In the genomic region with DNA sequence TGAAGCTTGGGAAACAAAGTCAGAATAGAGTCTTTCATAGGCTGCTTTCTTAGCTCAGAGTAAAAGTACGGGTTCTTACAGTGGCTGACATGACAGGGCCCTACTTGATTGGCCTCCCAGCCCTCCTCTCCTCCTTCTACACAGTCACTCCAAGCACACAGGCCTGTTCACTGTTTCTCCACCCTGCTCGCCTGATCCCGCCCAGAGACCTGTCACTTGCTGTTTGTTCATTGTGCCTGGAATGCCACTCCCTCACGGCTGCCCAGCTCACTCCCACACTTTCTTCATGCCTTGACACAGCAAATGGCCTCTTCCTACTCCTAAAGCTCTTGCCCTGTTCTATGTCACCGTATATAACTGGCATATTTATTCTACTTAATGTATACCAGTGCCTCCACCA, we compare ENCODE assay signal across 14 cellular contexts.
DNase-seq lines count a peak whose midpoint lies in the region; TF ChIP-seq lines count a peak whose summit lies in the region.
"Had no signal": no experiment of that assay in that cellular context is flagged by ENCODE, and none has a peak within 500 bp of the region (broad histone marks: within the 10 kb centered on the region; RNA-seq: fewer than 3 reads in every experiment).

No MANE protein-coding gene starts in this region.

- H3K79me2 ChIP-seq in GM23248 (ENCODE audit: insufficient read depth) (peaks cover 100% of the 10 kb centered on the region), OCI-LY7 (ENCODE audit: insufficient read depth, low read depth, low read length) (peaks cover 25% of the 10 kb centered on the region; the same call in 1 of the 2 replicates)

- POLR2A ChIA-PET in OCI-LY7 (lab: Charles Lee): no interaction called here

- intact Hi-C loops in OCI-LY7 (cut with micrococcal nuclease; ENCODE audit: unreplicated experiment): no loop called here

- H3K9me3 ChIP-seq in GM23248 (ENCODE audit: low read depth) (no peaks in the 10 kb centered on the region), OCI-LY7 (ENCODE audit: low read length) (no peaks in the 10 kb centered on the region)
- H3K9me3 ChIP-seq: HAP-1, thyroid gland had no signal

- H2AFZ ChIP-seq in GM23248 (no peak overlapping the region), OCI-LY7 (ENCODE audit: low read length) (no peak overlapping the region)

- no TSS peak for BruUV-seq in OCI-LY7 (replicated peaks; lab: Mats Ljungman, UMichigan)

- H3K4me2 ChIP-seq in GM23248 (ENCODE audit: unreplicated experiment) (no peak overlapping the region), OCI-LY7 (ENCODE audit: low read length) (no peak overlapping the region)

- peak; percentile 50 for DNase-seq in Daoy (ENCODE audit: low read depth)
- peak; percentile 23 for DNase-seq in SK-N-DZ (ENCODE audit: low spot score)
- no peak for DNase-seq in glutamatergic neuron
- peak; percentile 57 for DNase-seq in pons (ENCODE audit: low spot score)
- no peak for DNase-seq in GM23248
- DNase-seq in OCI-LY7 (ENCODE audit: low spot score): no peak
- no peak for DNase-seq in HuH-7.5 (ENCODE audit: low spot score)
- DNase-seq in NCI-H82 treated with DMSO at 0.1 percent for 48 hours (lab: John Stamatoyannopoulos, UW; ENCODE audit: unreplicated experiment): no peak
- DNase-seq: activated T-cell treated with anti-CD3 and anti-CD28 coated beads for 4 hours, NCI-H82, thyroid gland had no signal

- peak overlapping the region; percentile 99 for H3K27ac Mint-ChIP-seq in glutamatergic neuron (ENCODE audit: unreplicated experiment)

- H3K36me3 ChIP-seq in GM23248 (ENCODE audit: low read depth): no peaks in the 10 kb centered on the region; the same call in 1 of the 2 replicates
- H3K36me3 ChIP-seq in OCI-LY7 (ENCODE audit: insufficient read depth, low read length): peaks cover 12% of the 10 kb centered on the region; the same call in 1 of the 2 replicates
- H3K36me3 ChIP-seq: cardiac muscle cell, HAP-1, thyroid gland had no signal

- peaks cover 35% of the 10 kb centered on the region for H3K27me3 Mint-ChIP-seq in glutamatergic neuron (ENCODE audit: unreplicated experiment)

- peaks cover 37% of the 10 kb centered on the region for H3F3A ChIP-seq in GM23248 (ENCODE audit: insufficient read depth)

- H3K9me2 ChIP-seq in GM23248 (ENCODE audit: insufficient read depth) (no peaks in the 10 kb centered on the region), OCI-LY7 (ENCODE audit: insufficient read depth, low read length) (no peaks in the 10 kb centered on the region)

- WGBS in GM23248 (ENCODE audit: low coverage in 1 of 2, low lambda C conversion rate in 2 of 2, missing lambda C conversion rate in 2 of 2), 2 experiments: 97% methylated on average over 5 of the region's 5 CpGs

- H4K20me1 ChIP-seq in GM23248 (ENCODE audit: insufficient read depth) (no peaks in the 10 kb centered on the region; the same call in 1 of the 2 replicates), OCI-LY7 (ENCODE audit: insufficient read depth, low read length) (0 out of 2 replicates have a peak, but pooled peaks cover 8% of the 10 kb centered on the region)

- H3K36me3 Mint-ChIP-seq in glutamatergic neuron (ENCODE audit: unreplicated experiment): no peaks in the 10 kb centered on the region

- H3K27ac ChIP-seq in GM23248 (no peak overlapping the region), OCI-LY7 (ENCODE audit: low read depth, low read length, poor library complexity, severe bottlenecking) (no peak overlapping the region)
- H3K27ac ChIP-seq: thyroid gland had no signal

- H3K4me1 ChIP-seq in GM23248 (ENCODE audit: insufficient read depth) (peaks cover 50% of the 10 kb centered on the region), OCI-LY7 (ENCODE audit: insufficient read depth, low read length, poor library complexity, severe bottlenecking) (peaks cover 19% of the 10 kb centered on the region)

- peak overlapping the region; percentile 48 for H3K4me3 Mint-ChIP-seq in glutamatergic neuron (ENCODE audit: unreplicated experiment)
- H3K4me3 Mint-ChIP-seq: CD14-positive monocyte had no signal

- peaks cover 64% of the 10 kb centered on the region for H3K4me1 Mint-ChIP-seq in glutamatergic neuron (ENCODE audit: low read depth, unreplicated experiment)

- no peak overlapping the region for H3K9ac ChIP-seq in GM23248

- H3K27me3 ChIP-seq in GM23248 (replicated peaks; ENCODE audit: insufficient read depth): no peaks in the 10 kb centered on the region
- H3K27me3 ChIP-seq: cardiac muscle cell, thyroid gland had no signal

- H3K9me3 Mint-ChIP-seq in glutamatergic neuron (ENCODE audit: unreplicated experiment): peaks cover 34% of the 10 kb centered on the region

- TF ChIP-seq CTCF in glutamatergic neuron (IDR thresholded peaks at IDR 0.05; ENCODE audit: partially characterized antibody, unreplicated experiment) (no peak), OCI-LY7 (conservative IDR thresholded peaks at IDR 0.05; ENCODE audit: low read length) (no peak)

- CTCF ChIA-PET in OCI-LY7 (lab: Charles Lee; ENCODE audit: unreplicated experiment): no interaction called here

- H3K4me3 ChIP-seq in GM23248 (no peak overlapping the region), OCI-LY7 (ENCODE audit: low read depth, low read length, poor library complexity, severe bottlenecking) (no peak overlapping the region)
- H3K4me3 ChIP-seq: cardiac muscle cell, HAP-1, thyroid gland had no signal

- in situ Hi-C loops in GM23248 (cut with MboI): no loop called here

Comparison
In these comparisons a context has a peak if more than half of its experiments do, and no peak if none do; other contexts are left out.
1. DNase-seq: peak in Daoy (single experiment), SK-N-DZ (single experiment) and pons (single experiment); none in glutamatergic neuron (single experiment), GM23248 (single experiment), OCI-LY7 (single experiment), HuH-7.5 (single experiment) and NCI-H82 treated with DMSO at 0.1 percent for 48 hours (single experiment).